In the genomic region with DNA sequence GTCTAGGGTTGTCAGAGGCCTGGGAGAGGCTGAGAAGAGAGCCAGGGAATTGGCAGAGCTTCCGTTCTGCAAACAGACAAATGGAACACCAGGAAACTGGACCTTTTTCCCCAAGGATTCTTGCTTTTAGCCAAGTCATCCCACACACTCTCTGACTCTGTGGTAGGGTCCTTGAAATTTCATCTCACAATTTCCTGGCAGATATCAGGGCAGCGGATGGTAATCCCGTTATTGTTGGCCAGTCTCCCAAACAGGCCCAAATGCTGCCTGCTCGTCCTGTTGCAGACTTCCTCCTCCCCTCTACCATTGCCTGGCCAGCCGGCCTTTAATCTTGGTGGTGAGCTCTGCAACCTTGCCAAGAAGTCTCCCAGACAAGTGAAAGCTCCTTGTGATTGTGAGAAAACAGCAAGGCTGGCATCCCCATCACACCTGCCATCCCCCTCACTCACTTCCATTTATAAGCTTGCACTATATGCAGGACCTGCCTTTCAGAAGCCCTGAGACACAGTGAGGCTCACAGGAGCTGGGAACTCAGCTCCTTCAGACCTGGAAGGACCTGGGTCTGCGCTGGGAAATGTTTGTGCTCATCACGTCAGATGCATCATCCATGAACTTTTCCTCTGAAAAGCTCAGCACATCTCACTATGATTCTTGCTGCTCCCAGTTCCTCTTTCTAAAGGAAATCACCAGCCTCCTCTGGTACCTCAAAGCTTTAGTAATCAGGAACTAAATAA, we compare ENCODE assay signal across 1 cellular context.
TF ChIP-seq lines count a peak whose summit lies in the region.

No MANE protein-coding gene starts in this region.

TF ChIP-seq in GM23338, 12 proteins besides CTCF, POLR2A, EP300 and RAD21 (continued from another document):
- TF ChIP-seq JUNB (IDR thresholded peaks at IDR 0.05; ENCODE audit: unreplicated experiment), result no peak
TF ChIP-seq in GM23338: peak in this region for 0.
